In the genomic region with DNA sequence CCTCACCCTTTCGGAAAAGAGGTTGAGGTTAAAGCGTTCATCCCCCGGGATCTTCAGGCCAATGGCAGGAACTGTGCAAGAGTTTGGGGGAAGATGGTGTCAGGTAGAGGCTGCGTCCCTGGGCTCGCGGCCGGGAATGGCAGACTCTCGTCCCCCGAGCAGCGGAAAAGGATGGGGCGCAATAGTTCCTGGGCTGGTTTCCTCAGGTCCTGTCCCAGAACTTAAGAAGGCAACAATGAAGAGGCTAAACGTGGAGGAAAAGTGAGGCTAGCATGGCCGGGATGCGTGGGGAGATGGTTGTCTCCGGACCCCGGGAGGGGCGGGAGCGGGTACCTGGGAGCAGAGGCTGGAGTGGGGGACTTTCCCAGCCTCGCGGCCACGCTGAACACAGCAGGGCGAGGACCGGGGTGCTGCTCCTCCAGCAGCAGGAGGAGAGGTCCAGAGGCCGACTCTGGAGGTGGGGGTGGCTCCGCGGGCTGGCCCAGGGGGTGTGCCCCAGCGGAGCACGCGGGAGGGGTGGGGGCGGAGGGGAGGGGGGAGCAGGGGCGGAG, we compare ENCODE assay signal across 9 cellular contexts. TPM values are rescaled to one million over a fixed set of nuclear protein-coding genes. Genes with fewer than 3 reads are reported as not detected.
DNase-seq lines count a peak whose midpoint lies in the region; ATAC-seq and TF ChIP-seq lines count a peak whose summit lies in the region.
"Had no signal": no experiment of that assay in that cellular context is flagged by ENCODE, and none has a peak within 500 bp of the region (broad histone marks: within the 10 kb centered on the region; RNA-seq: fewer than 3 reads in every experiment).

No MANE protein-coding gene starts in this region.

- no peak overlapping the region for H3K27ac ChIP-seq in OCI-LY7 (ENCODE audit: low read depth, low read length, poor library complexity, severe bottlenecking)
- H3K27ac ChIP-seq in ectodermal cell (ENCODE audit: insufficient read depth, low read depth, low read length, poor library complexity, severe bottlenecking) = no peak overlapping the region
- peak overlapping the region; percentile 61 to 75 for H3K27ac ChIP-seq in mucosa of rectum (ENCODE audit: low read depth in 2 of 2, low read length in 2 of 2)

- H3K79me2 ChIP-seq in OCI-LY7 (ENCODE audit: insufficient read depth, low read depth, low read length) = no peaks in the 10 kb centered on the region

- no peak for DNase-seq in activated CD4-positive, CD25-positive, alpha-beta regulatory T cell (lab: John Stamatoyannopoulos, UW)
- DNase-seq in OCI-LY7 (ENCODE audit: low spot score) (no peak), NCI-H524 (lab: John Stamatoyannopoulos, UW) (no peak), NCI-H128 (lab: John Stamatoyannopoulos, UW; ENCODE audit: unreplicated experiment) (no peak)

- ATAC-seq in activated CD4-positive, CD25-positive, alpha-beta regulatory T cell treated with anti-CD3 and anti-CD28 coated beads, Interleukin-2, amount 50 U/mL, for 24 hours = peak; percentile 8 to 29
- ATAC-seq in HG02763 (IDR thresholded peaks at IDR 0.05; ENCODE audit: unreplicated experiment) = no peak

- peaks cover 49% of the 10 kb centered on the region for H3K4me1 ChIP-seq in OCI-LY7 (ENCODE audit: insufficient read depth, low read length, poor library complexity, severe bottlenecking)
- H3K4me1 ChIP-seq in ectodermal cell (ENCODE audit: control insufficient read depth, insufficient read depth, low read length) = no peaks in the 10 kb centered on the region
- H3K4me1 ChIP-seq in mucosa of rectum (ENCODE audit: control insufficient read depth in 2 of 2, insufficient read depth in 2 of 2, low read length in 2 of 2) = peaks cover 19 to 22% of the 10 kb centered on the region in 2 donors

- no peaks in the 10 kb centered on the region for H3K9me2 ChIP-seq in OCI-LY7 (ENCODE audit: insufficient read depth, low read length)

- H3K27me3 ChIP-seq in ectodermal cell (ENCODE audit: control insufficient read depth, insufficient read depth, low read length, poor library complexity, severe bottlenecking) = peaks cover 61% of the 10 kb centered on the region
- H3K27me3 ChIP-seq in mucosa of rectum (ENCODE audit: control insufficient read depth in 2 of 2, insufficient read depth in 2 of 2, low read length in 2 of 2) = no peaks in the 10 kb centered on the region

- POLR2A ChIA-PET in OCI-LY7 (lab: Charles Lee) = interaction anchor here (2.5 to 4.0 kb wide), 2 partner anchors 15 to 116 kb away, joined by 12 to 29 read pairs; a partner anchor contains a TSS

- no peak for TF ChIP-seq CTCF in OCI-LY7 (conservative IDR thresholded peaks at IDR 0.05; ENCODE audit: low read length)

- intact Hi-C loops in OCI-LY7 (cut with micrococcal nuclease; ENCODE audit: unreplicated experiment) = no loop called here

- WGBS in ectodermal cell, 2 experiments = 5 to 6% methylated on average over 31 of the region's 31 CpGs

- H4K20me1 ChIP-seq in OCI-LY7 (ENCODE audit: insufficient read depth, low read length) = no peaks in the 10 kb centered on the region

- H3K9ac ChIP-seq in mucosa of rectum (ENCODE audit: low read depth in 1 of 2, low read length in 2 of 2) = peak overlapping the region; percentile 60 to 69

- peak overlapping the region; percentile 67 for H3K4me2 ChIP-seq in OCI-LY7 (ENCODE audit: low read length)

- H3K36me3 ChIP-seq in OCI-LY7 (ENCODE audit: insufficient read depth, low read length) (no peaks in the 10 kb centered on the region), ectodermal cell (ENCODE audit: control insufficient read depth, insufficient read depth, low read length) (no peaks in the 10 kb centered on the region), mucosa of rectum (ENCODE audit: control insufficient read depth in 2 of 2, insufficient read depth in 2 of 2, low read length in 2 of 2) (no peaks in the 10 kb centered on the region)

- CTCF ChIA-PET in OCI-LY7 (lab: Charles Lee; ENCODE audit: unreplicated experiment) = interaction anchor here (2.1 kb wide), 1 partner anchor 10 kb away, joined by 4 read pairs; no protein-coding TSS in a partner anchor

- H2AFZ ChIP-seq in OCI-LY7 (ENCODE audit: low read length) = no peak overlapping the region; the same call in 1 of the 2 replicates

- H3K4me3 ChIP-seq in OCI-LY7 (ENCODE audit: low read depth, low read length, poor library complexity, severe bottlenecking) = peak overlapping the region; percentile 37
- H3K4me3 ChIP-seq in ectodermal cell (ENCODE audit: insufficient read depth, low read depth, low read length) = peak overlapping the region; percentile 43
- peak overlapping the region; percentile 62 to 79 for H3K4me3 ChIP-seq in mucosa of rectum (ENCODE audit: low read length in 2 of 2)

- BruUV-seq in OCI-LY7 (replicated peaks; lab: Mats Ljungman, UMichigan) = no TSS peak

- no peaks in the 10 kb centered on the region for H3K9me3 ChIP-seq in OCI-LY7 (ENCODE audit: low read length)
- H3K9me3 ChIP-seq in ectodermal cell (ENCODE audit: control insufficient read depth, low read length) = no peaks in the 10 kb centered on the region
- H3K9me3 ChIP-seq in mucosa of rectum (ENCODE audit: control insufficient read depth in 2 of 2, low read length in 2 of 2) = no peaks in the 10 kb centered on the region

RNA-seq across cellular contexts. Expression of a gene that starts 0.9 kb away (rescaled TPM):
- total RNA-seq in OCI-LY7 (2014; rRNA removed; shearing (Covaris generic)) = 3.9 and 8.2 TPM in 2 replicates
- 15.8 and 21.9 TPM in 2 replicates for total RNA-seq in OCI-LY7 (2022)
- polyA plus RNA-seq in ectodermal cell (2013, experiment 1 of 4) = 0.19 TPM
- 0.28 TPM for polyA plus RNA-seq in ectodermal cell (2013, experiment 2 of 4)
- 0.43 TPM for polyA plus RNA-seq in ectodermal cell (2013, experiment 3 of 4)
- polyA plus RNA-seq in ectodermal cell (2013, experiment 4 of 4) = 0.20 TPM

RNA-seq across cellular contexts. Expression of a gene that starts 28.1 kb away (rescaled TPM):
- total RNA-seq in OCI-LY7 (2014; rRNA removed; shearing (Covaris generic)) = 0.90 and 2.3 TPM in 2 replicates
- 1.4 TPM in 2 replicates for total RNA-seq in OCI-LY7 (2022)
- 3.7 TPM for polyA plus RNA-seq in ectodermal cell (2013, experiment 1 of 4)
- 3.8 TPM for polyA plus RNA-seq in ectodermal cell (2013, experiment 2 of 4)
- 5.4 TPM for polyA plus RNA-seq in ectodermal cell (2013, experiment 3 of 4)
- polyA plus RNA-seq in ectodermal cell (2013, experiment 4 of 4) = 4.7 TPM
- total RNA-seq: dermis microvascular lymphatic vessel endothelial cell had no signal

Comparison
In these comparisons a context has a peak if more than half of its experiments do, and no peak if none do; other contexts are left out.
1. H3K27ac ChIP-seq: peak in mucosa of rectum (2 of 2); none in OCI-LY7 (single experiment) and ectodermal cell (single experiment).
2. Peak in every context shown above with its lines, with median percentiles within 50 percentile points of each other: H3K4me3 ChIP-seq.